ENCODE assay signal across 7 cellular contexts in the genomic region with DNA sequence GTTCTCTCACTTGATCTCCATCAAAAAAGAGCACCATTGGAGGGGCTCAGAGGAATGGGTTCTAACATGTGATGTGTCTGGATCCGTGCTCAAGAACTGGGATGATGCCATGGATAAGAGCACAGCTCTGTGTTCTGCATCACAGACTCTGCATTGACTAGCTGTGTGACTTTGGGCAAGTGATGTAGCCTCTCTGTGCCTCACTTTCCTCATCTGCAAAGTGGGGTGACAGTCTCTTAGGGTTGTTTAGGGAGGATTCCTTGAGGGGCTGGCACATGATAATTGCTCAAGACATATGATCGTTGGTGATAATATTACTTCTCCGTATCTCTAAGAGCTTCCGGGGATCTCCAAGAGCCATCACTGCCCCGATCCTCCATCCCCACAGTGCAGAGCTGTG.
"Had no signal": no experiment of that assay in that cellular context is flagged by ENCODE, and none has a peak within 500 bp of the region (broad histone marks: within the 10 kb centered on the region; RNA-seq: fewer than 3 reads in every experiment).

No MANE protein-coding gene starts in this region.

- DNase-seq: GM23248, GOT3, H7, IMR-90 had no signal

- FAIRE-seq: HTR-8/SVneo had no signal

- H3K27ac ChIP-seq: GM23248 had no signal

- H3K4me1 ChIP-seq: HAP-1 had no signal

- H3K36me3 ChIP-seq: HAP-1 had no signal

- H2AFZ ChIP-seq: GM23248 had no signal

- H3K9me3 ChIP-seq: HAP-1 had no signal

- H3K9ac ChIP-seq: GM23248 had no signal

- ATAC-seq: HCT116 had no signal

- H3K4me3 ChIP-seq: GM23248, HAP-1 had no signal
